In the genomic region with DNA sequence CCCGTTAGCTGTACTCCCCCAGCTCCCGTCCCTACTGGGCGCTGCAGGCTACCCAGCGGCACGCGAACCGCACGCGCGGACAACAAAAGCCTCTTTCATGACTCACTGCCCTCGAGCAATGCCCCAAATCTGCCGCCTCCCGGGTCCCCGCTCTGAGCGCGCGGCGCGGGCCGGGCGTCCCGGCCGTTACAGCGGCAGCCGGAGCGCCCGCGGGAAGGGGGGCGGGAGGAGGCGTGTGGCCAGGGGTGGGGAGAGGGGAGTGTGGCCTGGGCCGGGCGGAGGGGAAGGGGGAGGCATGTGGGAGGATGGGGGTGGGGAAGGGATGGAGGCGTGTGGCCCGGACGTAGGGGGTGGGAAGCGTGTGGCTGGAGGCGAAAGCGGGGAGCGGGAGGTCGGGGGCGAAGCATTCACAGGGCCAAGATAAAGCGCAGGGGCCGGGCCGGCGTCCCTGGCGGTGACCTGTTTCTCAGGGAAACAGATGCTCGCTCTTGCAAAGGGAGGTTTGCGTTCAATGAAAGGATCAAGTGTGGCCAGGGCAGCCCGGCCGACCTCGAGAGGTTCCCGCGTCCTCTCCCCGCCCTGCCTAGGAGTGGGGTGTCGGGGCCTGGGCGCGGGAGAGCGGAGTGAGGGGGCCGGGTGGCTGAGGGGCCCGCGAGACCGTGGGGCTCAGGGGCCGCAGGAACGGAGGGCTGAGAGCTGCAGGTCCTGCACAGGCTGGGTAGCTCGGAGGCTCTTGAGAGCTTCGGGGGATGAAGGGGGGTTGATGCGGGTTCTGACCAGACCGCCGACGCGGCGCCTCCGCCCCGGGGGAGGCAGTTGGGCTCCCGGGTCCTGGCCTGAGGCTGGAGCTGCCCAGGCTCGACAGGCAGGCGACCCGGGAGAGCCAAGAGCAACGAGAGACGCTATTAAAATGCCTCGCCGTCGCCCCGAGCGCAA, we compare ENCODE assay signal across 8 cellular contexts. TPM values are rescaled to one million over a fixed set of nuclear protein-coding genes. Genes with fewer than 3 reads are reported as not detected.
DNase-seq lines count a peak whose midpoint lies in the region; ATAC-seq and TF ChIP-seq lines count a peak whose summit lies in the region.

No MANE protein-coding gene starts in this region.

- H3K9me3 ChIP-seq in MM.1S (replicated peaks; ENCODE audit: insufficient read depth, low read length) (no peaks in the 10 kb centered on the region), mucosa of descending colon (no peaks in the 10 kb centered on the region), Caco-2 (no peaks in the 10 kb centered on the region)

- no peak overlapping the region for H3K9ac ChIP-seq in MM.1S (ENCODE audit: low read length)

- H3K36me3 Mint-ChIP-seq in central memory CD8-positive, alpha-beta T cell (ENCODE audit: insufficient read depth) = peaks cover 5% of the 10 kb centered on the region
- no peaks in the 10 kb centered on the region for H3K36me3 Mint-ChIP-seq in neural crest cell (ENCODE audit: low read depth)
- H3K36me3 Mint-ChIP-seq in Caco-2 (ENCODE audit: insufficient read depth, unreplicated experiment) = no peaks in the 10 kb centered on the region

- peak overlapping the region; percentile 17 for H3K4me3 Mint-ChIP-seq in central memory CD8-positive, alpha-beta T cell
- H3K4me3 Mint-ChIP-seq in neural crest cell (peak overlapping the region; percentile 85), Caco-2 (ENCODE audit: unreplicated experiment) (no peak overlapping the region)

- H3K4me1 Mint-ChIP-seq in central memory CD8-positive, alpha-beta T cell = peaks cover 27% of the 10 kb centered on the region
- peaks cover 41% of the 10 kb centered on the region for H3K4me1 Mint-ChIP-seq in neural crest cell
- no peaks in the 10 kb centered on the region for H3K4me1 Mint-ChIP-seq in Caco-2 (ENCODE audit: low read depth, unreplicated experiment)

- no peak overlapping the region for H3K27ac Mint-ChIP-seq in central memory CD8-positive, alpha-beta T cell (ENCODE audit: low read depth)
- H3K27ac Mint-ChIP-seq in neural crest cell (ENCODE audit: unreplicated experiment) (no peak overlapping the region), Caco-2 (ENCODE audit: unreplicated experiment) (no peak overlapping the region)

- no TSS peak for BruUV-seq in Caco-2 (replicated peaks; lab: Mats Ljungman, UMichigan)

- H3K4me3 ChIP-seq in MM.1S (ENCODE audit: low read length) (peak overlapping the region; percentile 22; the same call in 1 of the 2 replicates), mucosa of descending colon (no peak overlapping the region), Caco-2 (ENCODE audit: low read depth, low read length) (no peak overlapping the region)

- H3K27me3 Mint-ChIP-seq in central memory CD8-positive, alpha-beta T cell = peaks cover 91% of the 10 kb centered on the region
- peaks cover 100% of the 10 kb centered on the region for H3K27me3 Mint-ChIP-seq in neural crest cell (ENCODE audit: low read depth)
- peaks cover 10% of the 10 kb centered on the region for H3K27me3 Mint-ChIP-seq in Caco-2 (ENCODE audit: insufficient read depth, unreplicated experiment)

- POLR2A ChIA-PET in Caco-2 (lab: Charles Lee) = no interaction called here

- H3K4me2 ChIP-seq in MM.1S (ENCODE audit: low read depth, low read length) = peak overlapping the region; percentile 37; the same call in 1 of the 2 replicates

- no peak overlapping the region for H3K27ac ChIP-seq in MM.1S (ENCODE audit: low read length)

- intact Hi-C loops in mucosa of descending colon (cut with DNase I, micrococcal nuclease) (no loop called here), Caco-2 (cut with micrococcal nuclease; ENCODE audit: unreplicated experiment) (no loop called here)

- CTCF ChIA-PET in Caco-2 (lab: Charles Lee) = no interaction called here

- no peaks in the 10 kb centered on the region for H3K36me3 ChIP-seq in MM.1S (replicated peaks; ENCODE audit: insufficient read depth, low read length)
- H3K36me3 ChIP-seq in mucosa of descending colon (ENCODE audit: low read depth) = no peaks in the 10 kb centered on the region
- no peaks in the 10 kb centered on the region for H3K36me3 ChIP-seq in Caco-2 (ENCODE audit: control insufficient read depth, insufficient read depth, low read length)

- H3K9me3 Mint-ChIP-seq in central memory CD8-positive, alpha-beta T cell = peaks cover under 1% of the 10 kb centered on the region
- H3K9me3 Mint-ChIP-seq in neural crest cell = no peaks in the 10 kb centered on the region
- peaks cover 2% of the 10 kb centered on the region for H3K9me3 Mint-ChIP-seq in Caco-2 (ENCODE audit: unreplicated experiment)

- no peaks in the 10 kb centered on the region for H4K20me1 ChIP-seq in MM.1S (ENCODE audit: insufficient read depth, low read length)

- H3K79me2 ChIP-seq in MM.1S (ENCODE audit: low read length) = no peaks in the 10 kb centered on the region

- no peak overlapping the region for H2AFZ ChIP-seq in MM.1S (ENCODE audit: low read length)

- no peak for ATAC-seq in central memory CD8-positive, alpha-beta T cell (replicated peaks; ENCODE audit: extremely low read depth, poor library complexity, severe bottlenecking)
- ATAC-seq in mucosa of descending colon (no peak), GM21515 (IDR thresholded peaks at IDR 0.05; ENCODE audit: unreplicated experiment) (no peak)

- peaks cover 24% of the 10 kb centered on the region for H3K27me3 ChIP-seq in MM.1S (replicated peaks; ENCODE audit: insufficient read depth, low read length)
- no peaks in the 10 kb centered on the region; the same call in 1 of the 2 replicates for H3K27me3 ChIP-seq in Caco-2 (replicated peaks; ENCODE audit: control insufficient read depth, insufficient read depth, low read length)

- DNase-seq in Daoy (ENCODE audit: low read depth) (peak; percentile 63), MM.1S (peak; percentile 15), neural crest cell (ENCODE audit: low read depth, low spot score) (peak; percentile 67), mucosa of descending colon (no peak), SW480 (ENCODE audit: low spot score) (no peak), Caco-2 (no peak)
- no peak for DNase-seq in central memory CD8-positive, alpha-beta T cell (ENCODE audit: low spot score in 2 of 2)

- TF ChIP-seq CTCF in MM.1S (IDR thresholded peaks at IDR 0.05; ENCODE audit: low read length) = no peak
- TF ChIP-seq CTCF in neural crest cell (conservative IDR thresholded peaks at IDR 0.05) = no peak
- TF ChIP-seq CTCF in mucosa of descending colon (IDR thresholded peaks at IDR 0.05) = no peak
- no peak for TF ChIP-seq CTCF in Caco-2 (IDR thresholded peaks at IDR 0.05; ENCODE audit: insufficient read depth in 1 of 2, low read depth in 1 of 2, low read length in 1 of 2, severe bottlenecking in 1 of 2, unreplicated experiment in 1 of 2)

- no peaks in the 10 kb centered on the region for H3F3A ChIP-seq in MM.1S (ENCODE audit: insufficient read depth, low read length)

- no peaks in the 10 kb centered on the region for H3K9me2 ChIP-seq in MM.1S (replicated peaks; ENCODE audit: insufficient read depth, low read length)

- no peaks in the 10 kb centered on the region for H3K4me1 ChIP-seq in MM.1S (ENCODE audit: low read length)
- H3K4me1 ChIP-seq in mucosa of descending colon (ENCODE audit: low read depth) = peaks cover 8% of the 10 kb centered on the region
- H3K4me1 ChIP-seq in Caco-2 = no peaks in the 10 kb centered on the region

RNA-seq across cellular contexts. Expression of a gene that starts 3.5 kb away (rescaled TPM):
- total RNA-seq in Daoy (2014; rRNA removed; shearing (Covaris generic)) = 0.09 TPM in 1 of 2 replicates, not detected in the other
- 2.5 and 2.7 TPM in 2 replicates for total RNA-seq in neural crest cell
- total RNA-seq in mucosa of descending colon = 1 to 10 TPM in 2 of 3 donors, under 1 TPM in 1; 0.51 to 2.5 (median 1.5) TPM
- total RNA-seq in Caco-2 (2022) = not detected in 2 replicates

RNA-seq across cellular contexts. Expression of a gene that starts 26.9 kb away (rescaled TPM):
- 0.29 TPM in 1 of 2 replicates, not detected in the other for total RNA-seq in Daoy (2014; rRNA removed; shearing (Covaris generic))
- total RNA-seq in neural crest cell = 0.23 and 0.28 TPM in 2 replicates
- total RNA-seq in mucosa of descending colon = under 1 TPM in 1 of 3 donors, not detected in 2; 0.12 TPM
- not detected in 2 replicates for total RNA-seq in Caco-2 (2022)

Comparison
In these comparisons a context has a peak if more than half of its experiments do, and no peak if none do; other contexts are left out.
1. DNase-seq: peak in Daoy (single experiment), MM.1S (single experiment) and neural crest cell (single experiment); none in central memory CD8-positive, alpha-beta T cell (0 of 2), mucosa of descending colon (0 of 3), SW480 (single experiment) and Caco-2 (0 of 2).